12 cellular contexts compared by ENCODE assay signal in the genomic region with DNA sequence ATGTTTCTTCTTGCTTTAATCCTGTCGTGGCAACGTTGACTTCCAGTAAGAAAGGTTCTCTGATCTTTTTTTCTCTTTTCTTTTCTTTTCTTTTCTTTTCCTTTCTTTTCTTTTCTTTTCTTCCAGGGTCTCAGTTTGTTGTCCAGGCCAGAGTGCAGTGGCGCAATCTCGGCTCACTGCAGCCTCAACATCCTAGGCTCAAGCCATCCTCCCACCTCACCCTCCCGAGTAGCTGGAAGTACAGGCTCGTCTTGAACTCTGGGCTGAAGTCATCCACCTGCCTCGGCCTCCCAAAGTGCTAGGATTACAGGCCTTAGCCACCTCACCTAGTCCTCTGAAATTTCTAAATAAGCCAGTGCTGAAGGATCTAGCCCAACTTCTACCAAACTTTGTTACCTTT. TPM values are rescaled to one million over a fixed set of nuclear protein-coding genes. Genes with fewer than 3 reads are reported as not detected.
DNase-seq lines count a peak whose midpoint lies in the region; FAIRE-seq and TF ChIP-seq lines count a peak whose summit lies in the region.
"Had no signal": no experiment of that assay in that cellular context is flagged by ENCODE, and none has a peak within 500 bp of the region (broad histone marks: within the 10 kb centered on the region; RNA-seq: fewer than 3 reads in every experiment).

No MANE protein-coding gene starts in this region.

- H4K20me1 ChIP-seq in OCI-LY7 (ENCODE audit: insufficient read depth, low read length): no peaks in the 10 kb centered on the region

- H3K4me3 ChIP-seq in OCI-LY7 (ENCODE audit: low read depth, low read length, poor library complexity, severe bottlenecking) (peak overlapping the region; percentile 77), esophagus (ENCODE audit: low read depth in 1 of 2, low read length in 2 of 2) (peak overlapping the region; percentile 73 to 94), parathyroid adenoma (ENCODE audit: low read depth, low read length) (no peak overlapping the region), adrenal gland (no peak overlapping the region)

- H3K9me2 ChIP-seq in OCI-LY7 (ENCODE audit: insufficient read depth, low read length): no peaks in the 10 kb centered on the region

- H3K4me2 ChIP-seq in OCI-LY7 (ENCODE audit: low read length): peak overlapping the region; percentile 83
- H3K4me2 ChIP-seq in parathyroid adenoma (ENCODE audit: low read length): no peak overlapping the region

- BruUV-seq in OCI-LY7 (replicated peaks; lab: Mats Ljungman, UMichigan): no TSS peak

- intact Hi-C loops in OCI-LY7 (cut with micrococcal nuclease; ENCODE audit: unreplicated experiment) (loop anchor here (10.0 kb wide), 1 partner anchor 396 kb away; the partner anchor contains the start of gene SYNJ2BP), adrenal gland (cut with DNase I) (loop anchor here in 1 of 2 donors (10.0 kb wide), 1 partner anchor 206 kb away; the partner anchor contains the start of gene MED6)

- no peak overlapping the region for H3K9ac ChIP-seq in parathyroid adenoma

- H3K36me3 ChIP-seq in OCI-LY7 (ENCODE audit: insufficient read depth, low read length): no peaks in the 10 kb centered on the region
- no peaks in the 10 kb centered on the region for H3K36me3 ChIP-seq in esophagus (ENCODE audit: control insufficient read depth in 2 of 2, insufficient read depth in 2 of 2, low read length in 1 of 2)
- no peaks in the 10 kb centered on the region for H3K36me3 ChIP-seq in parathyroid adenoma (ENCODE audit: control insufficient read depth, insufficient read depth, low read length)
- no peaks in the 10 kb centered on the region for H3K36me3 ChIP-seq in adrenal gland (replicated peaks in 1 of 2)

- H3K9me3 ChIP-seq in OCI-LY7 (ENCODE audit: low read length) (no peaks in the 10 kb centered on the region), esophagus (ENCODE audit: control insufficient read depth in 2 of 2, insufficient read depth in 1 of 2, low read depth in 1 of 2, low read length in 1 of 2) (no peaks in the 10 kb centered on the region), parathyroid adenoma (ENCODE audit: control insufficient read depth, low read length) (no peaks in the 10 kb centered on the region), adrenal gland (replicated peaks in 1 of 3) (no peaks in the 10 kb centered on the region)

- TF ChIP-seq CTCF in OCI-LY7 (conservative IDR thresholded peaks at IDR 0.05; ENCODE audit: low read length): no peak
- TF ChIP-seq CTCF in parathyroid adenoma (IDR thresholded peaks at IDR 0.05): no peak
- no peak for TF ChIP-seq CTCF in adrenal gland (IDR thresholded peaks at IDR 0.05)

- WGBS in esophagus, 2 donors: 37 to 45% methylated on average over 7 of the region's 7 CpGs
- 56 to 59% (median 58%) methylated on average over 7 of the region's 7 CpGs for WGBS in adrenal gland, 4 donors

- CTCF ChIA-PET in OCI-LY7 (lab: Charles Lee; ENCODE audit: unreplicated experiment): no interaction called here

- H2AFZ ChIP-seq in OCI-LY7 (ENCODE audit: low read length) (peak overlapping the region; percentile 92; the same call in 1 of the 2 replicates), parathyroid adenoma (peak overlapping the region; percentile 80)

- H3K4me1 ChIP-seq in OCI-LY7 (ENCODE audit: insufficient read depth, low read length, poor library complexity, severe bottlenecking) (peaks cover 36% of the 10 kb centered on the region), esophagus (ENCODE audit: control insufficient read depth in 2 of 2, insufficient read depth in 2 of 2, low read length in 1 of 2) (no peaks in the 10 kb centered on the region), parathyroid adenoma (peaks cover 5% of the 10 kb centered on the region), adrenal gland (replicated peaks in 1 of 2) (peaks cover 0 to 4% of the 10 kb centered on the region in 2 donors)

- H3K79me2 ChIP-seq in OCI-LY7 (ENCODE audit: insufficient read depth, low read depth, low read length): no peaks in the 10 kb centered on the region
- H3K79me2 ChIP-seq in parathyroid adenoma: no peaks in the 10 kb centered on the region

- peak; percentile 52 for FAIRE-seq in GM19239 (lab: Jason Lieb, UNC)

- POLR2A ChIA-PET in OCI-LY7 (lab: Charles Lee): interaction anchor here (0.7 to 1.2 kb wide), 2 partner anchors 54 to 61 kb away, joined by 3 read pairs; no protein-coding TSS in a partner anchor

- H3K27me3 ChIP-seq in esophagus (ENCODE audit: control insufficient read depth in 1 of 2, insufficient read depth in 2 of 2, low read length in 2 of 2) (no peaks in the 10 kb centered on the region), parathyroid adenoma (ENCODE audit: control insufficient read depth, insufficient read depth, low read length) (no peaks in the 10 kb centered on the region), adrenal gland (no peaks in the 10 kb centered on the region)

- DNase-seq in GM19239 (ENCODE audit: insufficient read length, low spot score): no peak
- DNase-seq in OCI-LY7 (ENCODE audit: low spot score): no peak
- no peak for DNase-seq in activated CD4-positive, alpha-beta T cell treated with anti-CD3 and anti-CD28 coated beads for 1 hour
- no peak for DNase-seq in germinal center (ENCODE audit: low spot score)
- no peak for DNase-seq in adrenal gland
- DNase-seq: activated CD4-positive, alpha-beta T cell treated with anti-CD3 and anti-CD28 coated beads, Interleukin-2, amount 50 U/mL, for 1 hour; activated naive CD4-positive, alpha-beta T cell; GF-D8; MM.1S; natural killer cell had no signal

- TF ChIP-seq POLR2A in adrenal gland (IDR thresholded peaks at IDR 0.05): no peak

- no peak overlapping the region for H3K27ac ChIP-seq in OCI-LY7 (ENCODE audit: low read depth, low read length, poor library complexity, severe bottlenecking)
- H3K27ac ChIP-seq in esophagus (ENCODE audit: low read depth in 2 of 2, low read length in 1 of 2): peak overlapping the region; percentile 87 to 88
- H3K27ac ChIP-seq in parathyroid adenoma: no peak overlapping the region
- H3K27ac ChIP-seq in adrenal gland: no peak overlapping the region

RNA-seq across cellular contexts. Expression of gene MAP3K9, which starts 1.3 kb away (rescaled TPM):
- 2.3 and 4.2 TPM in 2 replicates for total RNA-seq in OCI-LY7 (2014; rRNA removed; shearing (Covaris generic))
- total RNA-seq in OCI-LY7 (2022) (6.4 and 7.4 TPM in 2 replicates), adrenal gland (1 to 10 TPM; 2.2 to 6.7 (median 3.2) TPM)
- polyA plus RNA-seq in esophagus (10 to 100 TPM in 1 of 2 donors, 1 to 10 TPM in 1; 4.2 to 11.6 TPM), adrenal gland (1 to 10 TPM in 2 of 3 donors, under 1 TPM in 1; 0.67 to 2.7 (median 1.3) TPM)

Comparison
In these comparisons a context has a peak if more than half of its experiments do, and no peak if none do; other contexts are left out.
1. H3K27ac ChIP-seq: peak in esophagus (2 of 2); none in OCI-LY7 (single experiment), parathyroid adenoma (single experiment) and adrenal gland (0 of 5).
2. H3K4me3 ChIP-seq: peak in OCI-LY7 (single experiment) and esophagus (2 of 2); none in parathyroid adenoma (single experiment) and adrenal gland (0 of 4).